Comparison of ENCODE assay signal across 2 cellular contexts in the genomic region with DNA sequence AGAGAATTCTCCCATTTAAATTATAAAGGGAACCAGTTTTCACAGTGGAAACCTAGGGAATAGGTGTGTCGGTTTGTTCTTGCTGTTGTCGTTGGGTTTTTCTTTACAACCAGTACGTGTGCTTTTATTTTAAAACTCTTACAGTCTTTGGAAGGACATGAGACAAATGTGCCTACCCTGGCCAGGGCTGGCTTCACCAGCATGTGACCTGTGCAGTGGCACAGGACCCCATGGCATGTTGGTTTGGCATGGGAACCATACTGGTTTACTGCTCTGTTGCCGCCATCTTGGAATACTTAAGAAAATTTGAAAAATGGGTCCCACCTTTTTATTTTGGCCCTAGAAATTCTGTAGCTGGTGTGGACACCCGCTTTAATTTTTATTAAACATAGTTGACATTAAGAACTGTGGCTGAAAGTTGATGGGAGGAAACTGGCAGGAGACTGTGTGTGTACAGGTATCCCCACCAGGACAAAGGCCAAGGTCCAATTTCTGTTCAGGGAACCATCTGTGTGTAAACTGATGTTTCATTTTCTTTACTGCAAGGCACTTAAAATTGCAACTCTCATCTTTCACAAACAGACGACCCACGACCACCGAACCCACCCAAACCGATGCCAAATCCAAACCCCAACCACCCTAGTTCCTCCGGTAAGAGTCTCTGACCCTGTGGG.
TF ChIP-seq lines count a peak whose summit lies in the region.

No MANE protein-coding gene starts in this region.

TF ChIP-seq in HEK293, 187 proteins besides CTCF, POLR2A, EP300 and RAD21:
- TF ChIP-seq ZNF621 (tag by site-specific recombination; IDR thresholded peaks at IDR 0.05) = no peak
- TF ChIP-seq ZNF157 (tag by site-specific recombination; IDR thresholded peaks at IDR 0.05) = peak; percentile 85

TF ChIP-seq in H1, 55 proteins besides CTCF, POLR2A, EP300 and RAD21:
- TF ChIP-seq YY1 (IDR thresholded peaks at IDR 0.05; ENCODE audit: low read depth, low read length) (0 out of 2 replicates have a peak, but pooled peaks have one; percentile 20), CHD2 (IDR thresholded peaks at IDR 0.05; ENCODE audit: low read length) (no peak)
